In genomic region chr10:93305122-93305521, GRCh38 we compare ENCODE assay signal across 27 cellular contexts.
"Had no signal": no experiment of that assay in that cellular context is flagged by ENCODE, and none has a peak within 500 bp of the region (broad histone marks: within the 10 kb centered on the region; RNA-seq: fewer than 3 reads in every experiment).

No MANE protein-coding gene starts in this region.

- H3K4me3 ChIP-seq: adrenal gland, body of pancreas had no signal

- H3K4me3 Mint-ChIP-seq: activated CD8-positive, alpha-beta T cell treated with anti-CD3 and anti-CD28 coated beads for 36 hours; activated naive CD4-positive, alpha-beta T cell treated with anti-CD3 and anti-CD28 coated beads for 36 hours; activated naive CD4-positive, alpha-beta T cell treated with anti-CD3 and anti-CD28 coated beads, Interleukin-2, amount 50 U/mL, for 24 hours; activated naive CD8-positive, alpha-beta T cell treated with anti-CD3 and anti-CD28 coated beads for 36 hours; activated naive CD8-positive, alpha-beta T cell treated with anti-CD3 and anti-CD28 coated beads, Interleukin-2, amount 50 U/mL, for 24 hours; activated T-cell treated with anti-CD3 and anti-CD28 coated beads, Interleukin-2, amount 50 U/mL, for 4 hours; activated T-helper 17 cell treated with anti-CD3 and anti-CD28 coated beads, Interleukin-2, amount 50 U/mL, for 72 hours; effector memory CD8-positive, alpha-beta T cell; T-helper 17 cell had no signal

- H3K9me3 ChIP-seq: adrenal gland, body of pancreas had no signal

- H3K27me3 Mint-ChIP-seq: activated naive CD4-positive, alpha-beta T cell treated with anti-CD3 and anti-CD28 coated beads, Interleukin-2, amount 50 U/mL, for 24 hours; activated naive CD8-positive, alpha-beta T cell treated with anti-CD3 and anti-CD28 coated beads for 36 hours had no signal

- DNase-seq: activated CD4-positive, alpha-beta T cell treated with anti-CD3 and anti-CD28 coated beads for 48 hours; activated CD4-positive, alpha-beta T cell treated with anti-CD3 and anti-CD28 coated beads, Interleukin-2, amount 50 U/mL, for 1 hour; activated CD4-positive, alpha-beta T cell treated with anti-CD3 and anti-CD28 coated beads, Interleukin-2, amount 50 U/mL, for 48 hours; activated CD4-positive, CD25-positive, alpha-beta regulatory T cell; activated CD4-positive, CD25-positive, alpha-beta regulatory T cell treated with anti-CD3 and anti-CD28 coated beads, Interleukin-2, amount 50 U/mL, for 72 hours; activated CD8-positive, alpha-beta memory T cell treated with anti-CD3 and anti-CD28 coated beads for 24 hours; activated CD8-positive, alpha-beta T cell treated with anti-CD3 and anti-CD28 coated beads for 36 hours; activated effector memory CD4-positive, alpha-beta T cell treated with Interleukin-2 at 50 U/mL for 16 hours; activated naive CD4-positive, alpha-beta T cell treated with anti-CD3 and anti-CD28 coated beads for 36 hours; activated naive CD8-positive, alpha-beta T cell treated with anti-CD3 and anti-CD28 coated beads for 36 hours; activated naive CD8-positive, alpha-beta T cell treated with anti-CD3 and anti-CD28 coated beads, Interleukin-2, amount 50 U/mL, for 24 hours; activated T-cell treated with anti-CD3 and anti-CD28 coated beads, Interleukin-2, amount 50 U/mL, for 4 hours; adrenal gland; amygdala; aorta; body of pancreas; caudate nucleus; cortex of kidney; dermis blood vessel endothelial cell; effector CD4-positive, alpha-beta T cell; effector memory CD8-positive, alpha-beta T cell; foreskin fibroblast; head of caudate nucleus; T-helper 1 cell; T-helper 17 cell had no signal

- H3K4me1 ChIP-seq: adrenal gland, body of pancreas had no signal

- H3K4me1 Mint-ChIP-seq: activated naive CD4-positive, alpha-beta T cell treated with anti-CD3 and anti-CD28 coated beads, Interleukin-2, amount 50 U/mL, for 24 hours; activated naive CD8-positive, alpha-beta T cell treated with anti-CD3 and anti-CD28 coated beads for 36 hours; activated naive CD8-positive, alpha-beta T cell treated with anti-CD3 and anti-CD28 coated beads, Interleukin-2, amount 50 U/mL, for 24 hours; activated T-helper 17 cell treated with anti-CD3 and anti-CD28 coated beads, Interleukin-2, amount 50 U/mL, for 72 hours; T-helper 17 cell had no signal

- H3K27ac Mint-ChIP-seq: activated CD8-positive, alpha-beta T cell treated with anti-CD3 and anti-CD28 coated beads for 36 hours; activated naive CD4-positive, alpha-beta T cell treated with anti-CD3 and anti-CD28 coated beads for 36 hours; activated naive CD4-positive, alpha-beta T cell treated with anti-CD3 and anti-CD28 coated beads, Interleukin-2, amount 50 U/mL, for 24 hours; activated naive CD8-positive, alpha-beta T cell treated with anti-CD3 and anti-CD28 coated beads for 36 hours; activated naive CD8-positive, alpha-beta T cell treated with anti-CD3 and anti-CD28 coated beads, Interleukin-2, amount 50 U/mL, for 24 hours; activated T-helper 17 cell treated with anti-CD3 and anti-CD28 coated beads, Interleukin-2, amount 50 U/mL, for 72 hours; effector memory CD8-positive, alpha-beta T cell; T-helper 17 cell had no signal

- H3K27me3 ChIP-seq: adrenal gland, body of pancreas had no signal

- H3K27ac ChIP-seq: adrenal gland, body of pancreas had no signal

- H3K9me3 Mint-ChIP-seq: activated CD8-positive, alpha-beta T cell treated with anti-CD3 and anti-CD28 coated beads for 36 hours; activated naive CD4-positive, alpha-beta T cell treated with anti-CD3 and anti-CD28 coated beads for 36 hours; activated naive CD4-positive, alpha-beta T cell treated with anti-CD3 and anti-CD28 coated beads, Interleukin-2, amount 50 U/mL, for 24 hours; activated naive CD8-positive, alpha-beta T cell treated with anti-CD3 and anti-CD28 coated beads for 36 hours; activated naive CD8-positive, alpha-beta T cell treated with anti-CD3 and anti-CD28 coated beads, Interleukin-2, amount 50 U/mL, for 24 hours; activated T-cell treated with anti-CD3 and anti-CD28 coated beads, Interleukin-2, amount 50 U/mL, for 4 hours; activated T-helper 17 cell treated with anti-CD3 and anti-CD28 coated beads, Interleukin-2, amount 50 U/mL, for 72 hours; effector memory CD8-positive, alpha-beta T cell had no signal

- H3K36me3 Mint-ChIP-seq: activated naive CD4-positive, alpha-beta T cell treated with anti-CD3 and anti-CD28 coated beads, Interleukin-2, amount 50 U/mL, for 24 hours had no signal
